1 cellular context compared by ENCODE assay signal in the genomic region with DNA sequence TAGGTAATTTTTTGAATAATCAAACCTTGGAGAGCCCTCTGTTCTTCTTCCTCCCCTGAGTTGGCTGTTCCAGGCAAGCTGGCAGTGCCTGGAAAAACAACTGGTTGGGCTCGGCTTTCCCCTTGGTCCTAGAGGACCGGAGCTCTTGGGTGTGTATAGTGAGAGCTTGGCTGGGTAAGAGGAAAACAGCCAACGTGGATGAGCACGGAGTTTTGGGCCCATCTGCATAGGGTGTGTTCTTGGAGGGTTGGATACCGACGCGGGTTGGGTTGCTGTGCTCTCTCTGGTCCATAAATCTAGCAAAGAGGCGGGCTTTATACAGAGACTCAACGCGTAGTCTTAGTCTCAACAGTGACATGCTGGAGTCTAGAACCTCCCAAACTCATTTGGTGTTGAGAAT.
A peak's percentile ranks its signal among the peaks of the same experiment; 100 is the strongest.
TF ChIP-seq lines count a peak whose summit lies in the region.

No MANE protein-coding gene starts in this region.

TF ChIP-seq in K562, 482 proteins besides CTCF, POLR2A, EP300 and RAD21:
- TF ChIP-seq, protein P1, sequence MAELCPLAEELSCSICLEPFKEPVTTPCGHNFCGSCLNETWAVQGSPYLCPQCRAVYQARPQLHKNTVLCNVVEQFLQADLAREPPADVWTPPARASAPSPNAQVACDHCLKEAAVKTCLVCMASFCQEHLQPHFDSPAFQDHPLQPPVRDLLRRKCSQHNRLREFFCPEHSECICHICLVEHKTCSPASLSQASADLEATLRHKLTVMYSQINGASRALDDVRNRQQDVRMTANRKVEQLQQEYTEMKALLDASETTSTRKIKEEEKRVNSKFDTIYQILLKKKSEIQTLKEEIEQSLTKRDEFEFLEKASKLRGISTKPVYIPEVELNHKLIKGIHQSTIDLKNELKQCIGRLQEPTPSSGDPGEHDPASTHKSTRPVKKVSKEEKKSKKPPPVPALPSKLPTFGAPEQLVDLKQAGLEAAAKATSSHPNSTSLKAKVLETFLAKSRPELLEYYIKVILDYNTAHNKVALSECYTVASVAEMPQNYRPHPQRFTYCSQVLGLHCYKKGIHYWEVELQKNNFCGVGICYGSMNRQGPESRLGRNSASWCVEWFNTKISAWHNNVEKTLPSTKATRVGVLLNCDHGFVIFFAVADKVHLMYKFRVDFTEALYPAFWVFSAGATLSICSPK (IDR thresholded peaks at IDR 0.05; ENCODE audit: borderline replicate concordance): peak; percentile 97
- TF ChIP-seq, protein P2, sequence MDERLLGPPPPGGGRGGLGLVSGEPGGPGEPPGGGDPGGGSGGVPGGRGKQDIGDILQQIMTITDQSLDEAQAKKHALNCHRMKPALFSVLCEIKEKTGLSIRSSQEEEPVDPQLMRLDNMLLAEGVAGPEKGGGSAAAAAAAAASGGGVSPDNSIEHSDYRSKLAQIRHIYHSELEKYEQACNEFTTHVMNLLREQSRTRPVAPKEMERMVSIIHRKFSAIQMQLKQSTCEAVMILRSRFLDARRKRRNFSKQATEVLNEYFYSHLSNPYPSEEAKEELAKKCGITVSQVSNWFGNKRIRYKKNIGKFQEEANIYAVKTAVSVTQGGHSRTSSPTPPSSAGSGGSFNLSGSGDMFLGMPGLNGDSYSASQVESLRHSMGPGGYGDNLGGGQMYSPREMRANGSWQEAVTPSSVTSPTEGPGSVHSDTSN (CRISPR knock-in tag; IDR thresholded peaks at IDR 0.05; ENCODE audit: low read depth): no peak
- TF ChIP-seq, protein P2 (tag; conservative IDR thresholded peaks at IDR 0.05; ENCODE audit: low read depth): peak; percentile 56; the same call in 1 of the 2 replicates
- TF ChIP-seq SIRT6 (IDR thresholded peaks at IDR 0.05; ENCODE audit: low read depth, low read length) (no peak), MEIS2 (IDR thresholded peaks at IDR 0.05; ENCODE audit: partially characterized antibody) (peak; percentile 32), FOXJ3 (CRISPR knock-in tag; IDR thresholded peaks at IDR 0.05) (no peak), ADNP (tag; IDR thresholded peaks at IDR 0.05) (no peak), HNRNPLL (IDR thresholded peaks at IDR 0.05; ENCODE audit: low read depth, low read length, poor library complexity, severe bottlenecking) (no peak), ZNF699 (CRISPR knock-in tag; IDR thresholded peaks at IDR 0.05; ENCODE audit: insufficient replicate concordance) (no peak), ZNF644 (tag; IDR thresholded peaks at IDR 0.05; ENCODE audit: low read depth) (no peak), SPI1 (IDR thresholded peaks at IDR 0.05; ENCODE audit: borderline replicate concordance, low read depth, low read length) (no peak)
- TF ChIP-seq, protein P3, sequence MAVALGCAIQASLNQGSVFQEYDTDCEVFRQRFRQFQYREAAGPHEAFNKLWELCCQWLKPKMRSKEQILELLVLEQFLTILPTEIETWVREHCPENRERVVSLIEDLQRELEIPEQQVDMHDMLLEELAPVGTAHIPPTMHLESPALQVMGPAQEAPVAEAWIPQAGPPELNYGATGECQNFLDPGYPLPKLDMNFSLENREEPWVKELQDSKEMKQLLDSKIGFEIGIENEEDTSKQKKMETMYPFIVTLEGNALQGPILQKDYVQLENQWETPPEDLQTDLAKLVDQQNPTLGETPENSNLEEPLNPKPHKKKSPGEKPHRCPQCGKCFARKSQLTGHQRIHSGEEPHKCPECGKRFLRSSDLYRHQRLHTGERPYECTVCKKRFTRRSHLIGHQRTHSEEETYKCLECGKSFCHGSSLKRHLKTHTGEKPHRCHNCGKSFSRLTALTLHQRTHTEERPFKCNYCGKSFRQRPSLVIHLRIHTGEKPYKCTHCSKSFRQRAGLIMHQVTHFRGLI (CRISPR knock-in tag; IDR thresholded peaks at IDR 0.05): peak; percentile 98; the same call in 1 of the 2 replicates
- TF ChIP-seq, protein P4, sequence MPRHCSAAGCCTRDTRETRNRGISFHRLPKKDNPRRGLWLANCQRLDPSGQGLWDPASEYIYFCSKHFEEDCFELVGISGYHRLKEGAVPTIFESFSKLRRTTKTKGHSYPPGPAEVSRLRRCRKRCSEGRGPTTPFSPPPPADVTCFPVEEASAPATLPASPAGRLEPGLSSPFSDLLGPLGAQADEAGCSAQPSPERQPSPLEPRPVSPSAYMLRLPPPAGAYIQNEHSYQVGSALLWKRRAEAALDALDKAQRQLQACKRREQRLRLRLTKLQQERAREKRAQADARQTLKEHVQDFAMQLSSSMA (CRISPR knock-in tag; IDR thresholded peaks at IDR 0.05): no peak
- TF ChIP-seq, protein P5, sequence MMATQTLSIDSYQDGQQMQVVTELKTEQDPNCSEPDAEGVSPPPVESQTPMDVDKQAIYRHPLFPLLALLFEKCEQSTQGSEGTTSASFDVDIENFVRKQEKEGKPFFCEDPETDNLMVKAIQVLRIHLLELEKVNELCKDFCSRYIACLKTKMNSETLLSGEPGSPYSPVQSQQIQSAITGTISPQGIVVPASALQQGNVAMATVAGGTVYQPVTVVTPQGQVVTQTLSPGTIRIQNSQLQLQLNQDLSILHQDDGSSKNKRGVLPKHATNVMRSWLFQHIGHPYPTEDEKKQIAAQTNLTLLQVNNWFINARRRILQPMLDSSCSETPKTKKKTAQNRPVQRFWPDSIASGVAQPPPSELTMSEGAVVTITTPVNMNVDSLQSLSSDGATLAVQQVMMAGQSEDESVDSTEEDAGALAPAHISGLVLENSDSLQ (IDR thresholded peaks at IDR 0.05): peak; percentile 57; the same call in 1 of the 2 replicates
